1 cellular context compared by ENCODE assay signal in genomic region chr17:32916134-32916533, GRCh38.
TF ChIP-seq lines count a peak whose summit lies in the region.

No MANE protein-coding gene starts in this region.

TF ChIP-seq in K562, 482 proteins besides CTCF, POLR2A, EP300 and RAD21:
- no peak for TF ChIP-seq CBX2 (IDR thresholded peaks at IDR 0.05; ENCODE audit: insufficient read depth, low read length, poor library complexity, severe bottlenecking)
